In the genomic region with DNA sequence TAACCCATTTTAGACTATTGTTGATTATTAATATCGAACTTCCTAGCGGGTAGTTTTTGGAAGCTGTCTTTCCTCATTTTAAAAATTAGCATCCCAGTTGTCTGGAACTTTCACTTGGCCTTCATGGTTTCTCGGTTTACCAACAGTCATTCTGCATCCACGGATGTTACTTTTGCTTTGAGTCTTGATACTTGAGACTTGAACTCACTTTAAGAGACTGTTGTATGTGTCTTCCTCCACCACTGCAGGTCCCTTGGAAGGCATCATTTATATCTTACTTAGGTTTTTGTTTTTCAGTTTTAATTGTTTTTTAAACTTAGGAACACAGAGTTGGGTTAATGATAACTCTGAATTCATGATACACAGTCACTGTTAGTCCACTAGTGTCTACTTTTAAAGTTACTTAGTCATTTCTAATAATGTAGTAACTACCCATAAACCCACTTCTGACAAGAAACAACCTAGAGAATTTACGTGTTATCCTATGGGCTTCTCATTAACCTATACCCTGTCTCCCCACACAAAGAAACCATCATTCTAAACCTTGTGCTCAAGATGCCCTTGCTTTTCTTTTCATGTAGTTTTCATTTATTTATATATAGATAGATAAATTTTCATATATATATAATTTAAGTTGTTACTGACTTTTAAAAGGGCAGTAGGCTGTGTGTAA, we compare ENCODE assay signal across 22 cellular contexts.
"Had no signal": no experiment of that assay in that cellular context is flagged by ENCODE, and none has a peak within 500 bp of the region (broad histone marks: within the 10 kb centered on the region; RNA-seq: fewer than 3 reads in every experiment).

No MANE protein-coding gene starts in this region.

- ATAC-seq: HepG2, Panc1, PC-3, SK-N-SH treated with all-trans-retinoic acid at 6 μM for 48 hours had no signal

- FAIRE-seq: HepG2 had no signal

- DNase-seq: IMR-90, Kasumi-1, KG1, MM.1S, NCI-H1092 treated with DMSO at 0.1 percent for 48 hours, NCI-H1436, NCI-H187, NCI-H2029, NCI-H2081 treated with DMSO at 0.1 percent for 48 hours, NCI-H2171, NCI-H226, NCI-H446, NCI-H510A, NCI-H524 treated with DMSO at 0.1 percent for 48 hours, NCI-H69, NCI-H774, PC-3, SHP77 had no signal

- H3K27ac ChIP-seq: RWPE1 had no signal
